ENCODE assay signal across 1 cellular context in genomic region chr9:126417007-126417406, GRCh38.
TF ChIP-seq lines count a peak whose summit lies in the region.

No MANE protein-coding gene starts in this region.

TF ChIP-seq in GM23338, 12 proteins besides CTCF, POLR2A, EP300 and RAD21 (continued from another document):
- TF ChIP-seq, protein P1, sequence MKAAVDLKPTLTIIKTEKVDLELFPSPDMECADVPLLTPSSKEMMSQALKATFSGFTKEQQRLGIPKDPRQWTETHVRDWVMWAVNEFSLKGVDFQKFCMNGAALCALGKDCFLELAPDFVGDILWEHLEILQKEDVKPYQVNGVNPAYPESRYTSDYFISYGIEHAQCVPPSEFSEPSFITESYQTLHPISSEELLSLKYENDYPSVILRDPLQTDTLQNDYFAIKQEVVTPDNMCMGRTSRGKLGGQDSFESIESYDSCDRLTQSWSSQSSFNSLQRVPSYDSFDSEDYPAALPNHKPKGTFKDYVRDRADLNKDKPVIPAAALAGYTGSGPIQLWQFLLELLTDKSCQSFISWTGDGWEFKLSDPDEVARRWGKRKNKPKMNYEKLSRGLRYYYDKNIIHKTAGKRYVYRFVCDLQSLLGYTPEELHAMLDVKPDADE (IDR thresholded peaks at IDR 0.05), result no peak
- TF ChIP-seq ZNF462 (CRISPR knock-in tag; IDR thresholded peaks at IDR 0.05) (no peak), ZNF331 (CRISPR knock-in tag; IDR thresholded peaks at IDR 0.05; ENCODE audit: low read depth) (no peak)
